ENCODE assay signal across 8 cellular contexts in genomic region chr10:95133016-95133752, GRCh38.
A peak's percentile ranks its signal among the peaks of the same experiment; 100 is the strongest.
DNase-seq lines count a peak whose midpoint lies in the region; ATAC-seq and TF ChIP-seq lines count a peak whose summit lies in the region.

No MANE protein-coding gene starts in this region.

- no TSS peak for BruUV-seq in PC-3 (replicated peaks; lab: Mats Ljungman, UMichigan)

- POLR2A ChIA-PET in PC-3 (lab: Charles Lee; ENCODE audit: unreplicated experiment), result no interaction called here

- H3K9me3 ChIP-seq in DOHH2 (ENCODE audit: control insufficient read depth, insufficient read depth, low read length) (no peaks in the 10 kb centered on the region), PC-3 (ENCODE audit: low read length) (no peaks in the 10 kb centered on the region), uterus (peaks cover 0 to 4% of the 10 kb centered on the region in 2 donors)

- H3K9ac ChIP-seq in PC-3 (ENCODE audit: low read length), result no peak overlapping the region

- no peaks in the 10 kb centered on the region for H3K27me3 Mint-ChIP-seq in activated T-cell treated with anti-CD3 and anti-CD28 coated beads, Interleukin-2, amount 50 U/mL, for 4 hours (ENCODE audit: low read depth)

- intact Hi-C loops in PC-3 (cut with micrococcal nuclease), result loop anchor here (1.0 to 2.0 kb wide), 3 partner anchors 50 to 230 kb away; no protein-coding TSS in a partner anchor
- intact Hi-C loops in uterus (cut with DNase I; ENCODE audit: low total_unique reads), result no loop called here

- no peaks in the 10 kb centered on the region for H3K9me2 ChIP-seq in DOHH2 (replicated peaks; ENCODE audit: control insufficient read depth, low read length)
- H3K9me2 ChIP-seq in PC-3 (replicated peaks; ENCODE audit: low read length), result no peaks in the 10 kb centered on the region

- H3K36me3 ChIP-seq in DOHH2 (ENCODE audit: control insufficient read depth, low read length) (no peaks in the 10 kb centered on the region), PC-3 (ENCODE audit: low read depth, low read length) (no peaks in the 10 kb centered on the region), uterus (no peaks in the 10 kb centered on the region)

- no peak overlapping the region for H2AFZ ChIP-seq in PC-3 (ENCODE audit: low read length)

- H3F3A ChIP-seq in DOHH2 (ENCODE audit: control insufficient read depth, insufficient read depth) (no peaks in the 10 kb centered on the region), PC-3 (ENCODE audit: low read length, unreplicated experiment) (no peaks in the 10 kb centered on the region)

- no peaks in the 10 kb centered on the region for H3K27me3 ChIP-seq in DOHH2 (ENCODE audit: control insufficient read depth, low read length)
- no peaks in the 10 kb centered on the region for H3K27me3 ChIP-seq in PC-3 (ENCODE audit: low read length)
- peaks cover 3% of the 10 kb centered on the region for H3K27me3 ChIP-seq in foreskin keratinocyte
- no peaks in the 10 kb centered on the region for H3K27me3 ChIP-seq in uterus

- peaks cover 3% of the 10 kb centered on the region for H3K9me3 Mint-ChIP-seq in activated T-cell treated with anti-CD3 and anti-CD28 coated beads, Interleukin-2, amount 50 U/mL, for 4 hours

- peak; percentile 85 for TF ChIP-seq CTCF in DOHH2 (IDR thresholded peaks at IDR 0.05; ENCODE audit: low read depth, low read length, poor library complexity, severe bottlenecking)
- peak; percentile 82 for TF ChIP-seq CTCF in PC-3 (conservative IDR thresholded peaks at IDR 0.05; ENCODE audit: low read depth, low read length)
- peak; percentile 86 for TF ChIP-seq CTCF in foreskin keratinocyte (conservative IDR thresholded peaks at IDR 0.05)
- TF ChIP-seq CTCF in uterus (IDR thresholded peaks at IDR 0.05), result peak; percentile 19 to 44 (median 28)

- H3K4me1 ChIP-seq in DOHH2 (ENCODE audit: control insufficient read depth, low read length) (no peaks in the 10 kb centered on the region), PC-3 (ENCODE audit: insufficient read depth, low read length) (no peaks in the 10 kb centered on the region), foreskin keratinocyte (no peaks in the 10 kb centered on the region), uterus (no peaks in the 10 kb centered on the region)

- no peaks in the 10 kb centered on the region for H3K4me1 Mint-ChIP-seq in activated T-cell treated with anti-CD3 and anti-CD28 coated beads, Interleukin-2, amount 50 U/mL, for 4 hours (ENCODE audit: low read depth)

- DNase-seq in HUDEP-2 (lab: John Stamatoyannopoulos, UW; ENCODE audit: unreplicated experiment in 76 of 76) (peak in 75 of 76 experiments; percentile 8 to 90 (median 70)), PC-3 (peak; percentile 82), foreskin keratinocyte (peak; percentile 27 to 62), pons (ENCODE audit: low spot score) (peak; percentile 60), uterus (peak; percentile 25 to 36)
- DNase-seq in activated T-cell treated with anti-CD3 and anti-CD28 coated beads, Interleukin-2, amount 50 U/mL, for 4 hours, result peak; percentile 56

- no peaks in the 10 kb centered on the region for H3K79me2 ChIP-seq in DOHH2 (ENCODE audit: control insufficient read depth, low read length)
- no peaks in the 10 kb centered on the region for H3K79me2 ChIP-seq in PC-3 (ENCODE audit: low read length)

- CTCF ChIA-PET in PC-3 (lab: Charles Lee), result interaction anchor here (1.0 kb wide), 1 partner anchor 68 kb away, joined by 3 read pairs; no protein-coding TSS in a partner anchor

- H3K4me2 ChIP-seq in DOHH2 (ENCODE audit: low read length), result no peak overlapping the region
- no peak overlapping the region for H3K4me2 ChIP-seq in PC-3 (ENCODE audit: low read length)

- no peak for TF ChIP-seq POLR2A in uterus (IDR thresholded peaks at IDR 0.05)

- H3K4me3 Mint-ChIP-seq in activated T-cell treated with anti-CD3 and anti-CD28 coated beads, Interleukin-2, amount 50 U/mL, for 4 hours, result no peak overlapping the region

- H3K36me3 Mint-ChIP-seq in activated T-cell treated with anti-CD3 and anti-CD28 coated beads, Interleukin-2, amount 50 U/mL, for 4 hours (ENCODE audit: insufficient read depth), result no peaks in the 10 kb centered on the region

- H4K20me1 ChIP-seq in DOHH2 (ENCODE audit: control insufficient read depth, insufficient read depth, low read depth, low read length), result no peaks in the 10 kb centered on the region
- no peaks in the 10 kb centered on the region for H4K20me1 ChIP-seq in PC-3 (ENCODE audit: low read length)

- ATAC-seq in GM21526 (IDR thresholded peaks at IDR 0.05; ENCODE audit: low FRiP score, unreplicated experiment) (peak; percentile 90), PC-3 (peak; percentile 62), foreskin keratinocyte (peak; percentile 80)
- ATAC-seq in activated T-cell treated with anti-CD3 and anti-CD28 coated beads, Interleukin-2, amount 50 U/mL, for 4 hours, result peak; percentile 48 to 62

- no peak overlapping the region for H3K4me3 ChIP-seq in DOHH2 (ENCODE audit: low read length)
- no peak overlapping the region for H3K4me3 ChIP-seq in PC-3 (ENCODE audit: low read length)
- H3K4me3 ChIP-seq in uterus, result no peak overlapping the region

- H3K27ac ChIP-seq in DOHH2 (ENCODE audit: low read depth, low read length) (no peak overlapping the region), PC-3 (ENCODE audit: low read length) (no peak overlapping the region), foreskin keratinocyte (no peak overlapping the region), uterus (no peak overlapping the region)

Comparison
In these comparisons a context has a peak if more than half of its experiments do, and no peak if none do; other contexts are left out.
1. CTCF ChIP-seq: peak in every context shown above with its lines; median percentile 86 in foreskin keratinocyte; 85 in DOHH2; 82 in PC-3; 28 in uterus.
2. DNase-seq: peak in every context shown above with its lines; median percentile 82 in PC-3; 70 in HUDEP-2; 60 in pons; 56 in activated T-cell treated with anti-CD3 and anti-CD28 coated beads, Interleukin-2, amount 50 U/mL, for 4 hours; 44 in foreskin keratinocyte; 30 in uterus.